ENCODE assay signal across 8 cellular contexts in genomic region chr10:38730076-38730475, GRCh38.
"Had no signal": no experiment of that assay in that cellular context is flagged by ENCODE, and none has a peak within 500 bp of the region (broad histone marks: within the 10 kb centered on the region; RNA-seq: fewer than 3 reads in every experiment).

No MANE protein-coding gene starts in this region.

- H3K36me3 ChIP-seq: HAP-1 had no signal

- DNase-seq: GM23248, GOT3, H7, H9, HCEC 1CT, HFFc6 had no signal

- H3K4me3 ChIP-seq: GM23248, GM23338, HAP-1 had no signal
